ENCODE assay signal across 28 cellular contexts in genomic region chr18:3422905-3423304, GRCh38.
"Had no signal": no experiment of that assay in that cellular context is flagged by ENCODE, and none has a peak within 500 bp of the region (broad histone marks: within the 10 kb centered on the region; RNA-seq: fewer than 3 reads in every experiment).

No MANE protein-coding gene starts in this region.

- ATAC-seq: foreskin keratinocyte; gastroesophageal sphincter; heart left ventricle; left lobe of liver; naive thymus-derived CD4-positive, alpha-beta T cell; sciatic nerve; stimulated activated naive CD8-positive, alpha-beta T cell treated with anti-CD3 and anti-CD28 coated beads, Interleukin-15, amount 100 ng/mL, for 72 hours; upper lobe of right lung had no signal

- H3K4me3 ChIP-seq: dorsolateral prefrontal cortex, esophagus muscularis mucosa, gastroesophageal sphincter, heart left ventricle, hepatocyte, lung, neural progenitor cell, smooth muscle cell, suprapubic skin, transverse colon, upper lobe of right lung, vagina had no signal

- H3K27ac ChIP-seq: dorsolateral prefrontal cortex, epithelial cell of prostate, esophagus muscularis mucosa, foreskin keratinocyte, gastroesophageal sphincter, heart left ventricle, hepatocyte, neural progenitor cell, parathyroid adenoma, suprapubic skin, transverse colon, upper lobe of right lung, vagina had no signal

- H3K9ac ChIP-seq: neural progenitor cell, parathyroid adenoma had no signal

- H2AFZ ChIP-seq: hepatocyte, neural progenitor cell, parathyroid adenoma had no signal

- H3K4me1 ChIP-seq: esophagus muscularis mucosa, foreskin keratinocyte, gastroesophageal sphincter, heart left ventricle, neural progenitor cell, parathyroid adenoma, suprapubic skin, upper lobe of right lung, vagina had no signal

- H3K36me3 ChIP-seq: esophagus muscularis mucosa, gastroesophageal sphincter, heart left ventricle, neural progenitor cell, suprapubic skin, transverse colon, upper lobe of right lung, vagina had no signal

- H3K79me2 ChIP-seq: hepatocyte, parathyroid adenoma had no signal

- H3K27me3 ChIP-seq: dorsolateral prefrontal cortex, esophagus muscularis mucosa, foreskin keratinocyte, gastroesophageal sphincter, heart left ventricle, hepatocyte, neural progenitor cell, suprapubic skin, transverse colon, upper lobe of right lung, vagina had no signal

- H3K9me3 ChIP-seq: gastroesophageal sphincter, suprapubic skin, transverse colon, upper lobe of right lung, vagina had no signal

- DNase-seq: dorsolateral prefrontal cortex; effector CD4-positive, alpha-beta T cell; foreskin keratinocyte; heart left ventricle; kidney; mesenchymal stem cell; midbrain; naive thymus-derived CD4-positive, alpha-beta T cell; stimulated activated CD4-positive, alpha-beta T cell treated with anti-CD3 and anti-CD28 coated beads, Interleukin-12 subunit alpha, Interleukin-12 subunit beta, amount 100 ng/mL, for 4 hours; stimulated activated CD4-positive, alpha-beta T cell treated with anti-CD3 and anti-CD28 coated beads, Interleukin-1b, Interleukin-23, amount 100 ng/mL, for 48 hours; stimulated activated CD4-positive, alpha-beta T cell treated with anti-CD3 and anti-CD28 coated beads, Interleukin-4, amount 100 ng/mL, for 1 hour; stimulated activated CD8-positive, alpha-beta memory T cell treated with anti-CD3 and anti-CD28 coated beads, Interleukin-4, amount 100 ng/mL, for 48 hours; stimulated activated naive CD4-positive, alpha-beta T cell; stimulated activated naive CD8-positive, alpha-beta T cell treated with anti-CD3 and anti-CD28 coated beads, Interleukin-15, amount 100 ng/mL, for 72 hours; transverse colon; upper lobe of right lung had no signal

- H3K4me2 ChIP-seq: hepatocyte, neural progenitor cell, smooth muscle cell had no signal
